7 cellular contexts compared by ENCODE assay signal in the genomic region with DNA sequence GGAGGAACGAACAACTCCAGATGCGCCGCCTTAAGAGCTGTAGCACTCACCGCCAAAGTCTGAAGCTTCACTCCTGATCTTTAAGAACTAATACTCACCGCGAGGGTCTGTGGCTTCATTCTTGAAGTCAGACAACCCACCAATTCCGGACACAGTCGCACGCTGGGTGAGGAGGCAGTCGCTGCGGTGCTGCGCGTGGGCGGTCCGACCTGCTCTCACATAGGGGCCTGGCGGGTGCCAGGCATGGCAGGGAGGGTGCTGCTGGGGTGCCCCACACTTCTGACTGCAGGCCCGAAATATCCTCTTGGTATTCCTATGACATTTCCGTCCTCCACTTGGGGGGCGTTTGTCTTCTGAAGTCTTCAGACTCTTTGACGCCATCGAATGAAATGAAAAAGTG. TPM values are rescaled to one million over a fixed set of nuclear protein-coding genes. Genes with fewer than 3 reads are reported as not detected.
"Had no signal": no experiment of that assay in that cellular context is flagged by ENCODE, and none has a peak within 500 bp of the region (broad histone marks: within the 10 kb centered on the region; RNA-seq: fewer than 3 reads in every experiment).

No MANE protein-coding gene starts in this region.

- H3K4me2 ChIP-seq: KMS-11 had no signal

- H3K27ac ChIP-seq: HL-60, KMS-11 had no signal

- H3K4me3 ChIP-seq: K562 had no signal

- H3K9ac ChIP-seq: KMS-11 had no signal

- DNase-seq: IMR-90, KBM-7, KG1 had no signal

- ATAC-seq: K562 had no signal

RNA-seq across cellular contexts. Expression of a gene that starts 59.5 kb away (rescaled TPM):
- total RNA-seq: HepG2, K562 had no signal
- polyA plus RNA-seq: HepG2, K562 had no signal
